In the genomic region with DNA sequence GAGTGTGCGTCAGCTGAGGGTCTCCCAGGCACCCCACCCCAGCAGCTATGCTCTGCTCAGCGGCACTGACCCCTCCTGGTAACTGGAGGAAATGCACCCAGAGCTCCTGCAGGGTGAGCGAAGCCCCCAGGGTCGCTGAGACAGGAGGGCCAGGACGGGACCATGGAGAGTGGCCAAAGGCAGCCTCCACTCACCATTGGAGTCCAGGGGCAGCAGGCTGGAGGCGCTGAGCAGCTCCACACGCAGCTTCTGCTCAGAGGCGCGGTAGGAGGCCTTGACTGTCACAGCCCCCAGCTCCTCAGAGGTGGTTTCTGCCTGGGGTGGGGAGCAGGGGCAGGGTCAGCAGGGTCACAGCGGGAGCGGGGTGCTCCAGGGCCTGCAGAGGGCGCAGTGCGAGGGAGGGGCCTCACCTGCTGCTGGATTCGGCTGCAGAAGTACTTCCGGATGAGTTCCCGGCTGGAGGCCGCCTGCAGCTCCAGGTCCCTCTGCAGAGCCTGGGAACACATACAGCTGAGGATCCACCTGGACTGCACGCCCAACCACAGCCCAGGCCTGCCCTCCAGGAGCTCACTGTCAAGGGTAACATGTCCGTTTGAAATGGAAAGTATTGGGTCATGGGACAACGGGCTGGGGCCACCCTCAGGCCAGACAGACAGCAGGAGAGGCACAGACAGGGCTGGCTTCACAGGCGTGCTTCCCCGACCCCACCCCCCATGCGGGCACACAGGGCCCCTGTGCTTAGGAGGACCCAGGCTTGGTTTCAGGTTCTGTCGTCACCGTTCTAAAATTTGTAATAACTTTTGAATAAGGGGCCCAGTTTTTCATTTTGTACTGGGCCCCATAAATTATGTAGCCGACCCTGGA, we compare ENCODE assay signal across 7 cellular contexts. TPM values are rescaled to one million over a fixed set of nuclear protein-coding genes. Genes with fewer than 3 reads are reported as not detected.
DNase-seq lines count a peak whose midpoint lies in the region; TF ChIP-seq lines count a peak whose summit lies in the region.

No MANE protein-coding gene starts in this region.

- H3K4me2 ChIP-seq in GM23248 (ENCODE audit: unreplicated experiment) = no peak overlapping the region
- H3K4me2 ChIP-seq in smooth muscle cell = no peak overlapping the region

- H3K4me3 ChIP-seq in GM23248 = no peak overlapping the region
- no peak overlapping the region for H3K4me3 ChIP-seq in WERI-Rb-1 (ENCODE audit: low read depth, low read length)
- H3K4me3 ChIP-seq in esophagus squamous epithelium = no peak overlapping the region
- no peak overlapping the region for H3K4me3 ChIP-seq in smooth muscle cell

- H3K36me3 ChIP-seq in GM23248 (ENCODE audit: low read depth) = no peaks in the 10 kb centered on the region
- peaks cover 23% of the 10 kb centered on the region for H3K36me3 ChIP-seq in WERI-Rb-1
- peaks cover 0 to 74% (median 0%) of the 10 kb centered on the region in 3 donors for H3K36me3 ChIP-seq in esophagus squamous epithelium
- H3K36me3 ChIP-seq in smooth muscle cell (ENCODE audit: low read depth) = no peaks in the 10 kb centered on the region

- no peaks in the 10 kb centered on the region for H3K79me2 ChIP-seq in GM23248 (ENCODE audit: insufficient read depth)
- no peaks in the 10 kb centered on the region for H3K79me2 ChIP-seq in smooth muscle cell (ENCODE audit: low read depth)

- intact Hi-C loops in esophagus squamous epithelium (cut with DNase I) = no loop called here

- H2AFZ ChIP-seq in GM23248 (no peak overlapping the region), smooth muscle cell (ENCODE audit: low read depth) (no peak overlapping the region)

- 77 to 80% methylated on average over 23 to 26 of the region's 26 CpGs for WGBS in GM23248 (ENCODE audit: low coverage in 1 of 2, low lambda C conversion rate in 2 of 2, missing lambda C conversion rate in 2 of 2), 2 experiments
- 71 to 86% methylated on average over 8 to 10 of the region's 26 CpGs for WGBS in esophagus squamous epithelium, 2 donors
- 62% methylated on average over 26 of the region's 26 CpGs for WGBS in smooth muscle cell (ENCODE audit: low lambda C conversion rate)

- no peaks in the 10 kb centered on the region for H4K20me1 ChIP-seq in GM23248 (ENCODE audit: insufficient read depth)
- H4K20me1 ChIP-seq in smooth muscle cell (ENCODE audit: low read depth) = no peaks in the 10 kb centered on the region

- in situ Hi-C loops in GM23248 (cut with MboI) = no loop called here

- peak; percentile 20 for DNase-seq in GM23248
- peak; percentile 71 for DNase-seq in WERI-Rb-1
- DNase-seq in esophagus squamous epithelium (lab: John Stamatoyannopoulos, UW) = no peak
- DNase-seq in smooth muscle cell (lab: John Stamatoyannopoulos, UW; ENCODE audit: unreplicated experiment) = no peak
- DNase-seq in C1 segment of cervical spinal cord (lab: John Stamatoyannopoulos, UW) = no peak
- no peak for DNase-seq in AG20443 (ENCODE audit: low spot score)
- DNase-seq in superior temporal gyrus (ENCODE audit: extremely low spot score) = no peak

- H3K9me3 ChIP-seq in GM23248 (ENCODE audit: low read depth) = no peaks in the 10 kb centered on the region
- no peaks in the 10 kb centered on the region for H3K9me3 ChIP-seq in WERI-Rb-1 (ENCODE audit: severe bottlenecking)
- no peaks in the 10 kb centered on the region for H3K9me3 ChIP-seq in esophagus squamous epithelium
- no peaks in the 10 kb centered on the region for H3K9me3 ChIP-seq in smooth muscle cell (replicated peaks; ENCODE audit: low read depth)

- H3F3A ChIP-seq in GM23248 (ENCODE audit: insufficient read depth) (no peaks in the 10 kb centered on the region), smooth muscle cell (ENCODE audit: low read depth) (no peaks in the 10 kb centered on the region)

- peaks cover 9% of the 10 kb centered on the region for H3K4me1 ChIP-seq in GM23248 (ENCODE audit: insufficient read depth)
- H3K4me1 ChIP-seq in esophagus squamous epithelium = peaks cover 15 to 55% (median 23%) of the 10 kb centered on the region in 3 donors
- no peaks in the 10 kb centered on the region for H3K4me1 ChIP-seq in smooth muscle cell (ENCODE audit: low read depth)

- TF ChIP-seq POLR2A in esophagus squamous epithelium (IDR thresholded peaks at IDR 0.05) = no peak

- no peak overlapping the region for H3K9ac ChIP-seq in GM23248
- H3K9ac ChIP-seq in smooth muscle cell (ENCODE audit: low read depth) = no peak overlapping the region

- no peaks in the 10 kb centered on the region for H3K9me2 ChIP-seq in GM23248 (ENCODE audit: insufficient read depth)

- TF ChIP-seq CTCF in WERI-Rb-1 (IDR thresholded peaks at IDR 0.05; ENCODE audit: low read depth, low read length) (peak; percentile 91), esophagus squamous epithelium (IDR thresholded peaks at IDR 0.05) (peak in 4 of 6 experiments; percentile 33 to 52 (median 34)), smooth muscle cell (IDR thresholded peaks at IDR 0.05; ENCODE audit: borderline replicate concordance, insufficient read depth, poor library complexity, severe bottlenecking) (peak; percentile 47)

- no peaks in the 10 kb centered on the region for H3K27me3 ChIP-seq in GM23248 (replicated peaks; ENCODE audit: insufficient read depth)
- no peaks in the 10 kb centered on the region for H3K27me3 ChIP-seq in WERI-Rb-1 (ENCODE audit: insufficient read depth, low read depth, severe bottlenecking)
- no peaks in the 10 kb centered on the region for H3K27me3 ChIP-seq in esophagus squamous epithelium
- H3K27me3 ChIP-seq in smooth muscle cell (ENCODE audit: low read depth) = no peaks in the 10 kb centered on the region

- H3K27ac ChIP-seq in GM23248 (no peak overlapping the region), WERI-Rb-1 (no peak overlapping the region), esophagus squamous epithelium (no peak overlapping the region), smooth muscle cell (ENCODE audit: low read depth) (no peak overlapping the region)

RNA-seq across cellular contexts. Expression of a gene that starts 13.8 kb away (rescaled TPM):
- under 0.01 and 0.65 TPM in 2 replicates for total RNA-seq in GM23248 (2014; rRNA removed; shearing (Covaris generic))
- polyA plus RNA-seq in GM23248 (2016; fragmentation: Nextera tagmentation; extraction: Ambion mirVana) = 0.06 TPM in 1 of 2 replicates, not detected in the other
- 10 to 100 TPM; 16.5 to 21.5 (median 16.9) TPM for total RNA-seq in esophagus squamous epithelium
- 4.5 TPM in 2 replicates for total RNA-seq in smooth muscle cell
- polyA plus RNA-seq in smooth muscle cell = 2.4 and 9.6 TPM in 2 replicates

RNA-seq across cellular contexts. Expression of a gene that starts 24.7 kb away (rescaled TPM):
- 17.4 and 22.9 TPM in 2 replicates for total RNA-seq in GM23248 (2014; rRNA removed; shearing (Covaris generic))
- polyA plus RNA-seq in GM23248 (2016; fragmentation: Nextera tagmentation; extraction: Ambion mirVana) (59.4 and 64.8 TPM in 2 replicates), smooth muscle cell (91.4 and 111 TPM in 2 replicates)
- total RNA-seq in esophagus squamous epithelium (10 to 100 TPM; 24.9 to 44.2 (median 36.9) TPM), smooth muscle cell (26.4 and 27.6 TPM in 2 replicates)

RNA-seq across cellular contexts. Expression of a gene that starts 45.8 kb away (rescaled TPM):
- 11.5 and 20.2 TPM in 2 replicates for total RNA-seq in GM23248 (2014; rRNA removed; shearing (Covaris generic))
- 12.4 and 13.3 TPM in 2 replicates for polyA plus RNA-seq in GM23248 (2016; fragmentation: Nextera tagmentation; extraction: Ambion mirVana)
- 10 to 100 TPM; 14.8 to 27.3 (median 20.4) TPM for total RNA-seq in esophagus squamous epithelium
- 25.4 and 39.5 TPM in 2 replicates for total RNA-seq in smooth muscle cell
- 26.8 and 31.5 TPM in 2 replicates for polyA plus RNA-seq in smooth muscle cell

RNA-seq across cellular contexts. Expression of a gene that starts 48.0 kb away (rescaled TPM):
- 1.4 and 2.4 TPM in 2 replicates for total RNA-seq in GM23248 (2014; rRNA removed; shearing (Covaris generic))
- 1.2 and 2.0 TPM in 2 replicates for polyA plus RNA-seq in GM23248 (2016; fragmentation: Nextera tagmentation; extraction: Ambion mirVana)
- 10 to 100 TPM; 19.5 to 33.4 (median 25.5) TPM for total RNA-seq in esophagus squamous epithelium
- total RNA-seq in smooth muscle cell = 3.8 and 8.7 TPM in 2 replicates
- 16.1 and 31.7 TPM in 2 replicates for polyA plus RNA-seq in smooth muscle cell

Comparison
In these comparisons a context has a peak if more than half of its experiments do, and no peak if none do; other contexts are left out.
1. DNase-seq: peak in GM23248 (single experiment) and WERI-Rb-1 (single experiment); none in esophagus squamous epithelium (single experiment), smooth muscle cell (single experiment), C1 segment of cervical spinal cord (0 of 14), AG20443 (single experiment) and superior temporal gyrus (single experiment).
2. CTCF ChIP-seq: peak in every context shown above with its lines; median percentile 91 in WERI-Rb-1; 47 in smooth muscle cell; 34 in esophagus squamous epithelium.